Comparison of ENCODE assay signal across 17 cellular contexts in genomic region chr20:32600681-32601237, GRCh38.
"Had no signal": no experiment of that assay in that cellular context is flagged by ENCODE, and none has a peak within 500 bp of the region (broad histone marks: within the 10 kb centered on the region; RNA-seq: fewer than 3 reads in every experiment).

No MANE protein-coding gene starts in this region.

- H3K9me3 Mint-ChIP-seq: activated CD4-positive, alpha-beta T cell treated with anti-CD3 and anti-CD28 coated beads, Interleukin-2, amount 10 ng/mL, durations not matched to agents 7 days and 5 days; activated naive CD4-positive, alpha-beta T cell treated with anti-CD3 and anti-CD28 coated beads, Interleukin-2, amount 50 U/mL, for 24 hours; activated T-cell treated with anti-CD3 and anti-CD28 coated beads, Interleukin-2, amount 50 U/mL, for 4 hours; memory B cell; naive B cell; stimulated activated naive B cell treated with anti-CD40 and anti-IgM and Interleukin-4, amounts not matched to agents 10 μg/mL and 1 μg/mL and 100 μg/mL, for 72 hours; T-helper 1 cell treated with Interleukin-12 subunit alpha and Interleukin-12 subunit beta and Interleukin-4 antibody, amounts not matched to agents 30 μg/mL and 1 μg/mL, for 36 hours had no signal

- H3K9me3 ChIP-seq: gastroesophageal sphincter, heart left ventricle, mucosa of descending colon, ovary, thoracic aorta had no signal

- H3K27me3 Mint-ChIP-seq: activated CD4-positive, alpha-beta T cell treated with anti-CD3 and anti-CD28 coated beads, Interleukin-2, amount 10 ng/mL, durations not matched to agents 7 days and 5 days; activated naive CD4-positive, alpha-beta T cell treated with anti-CD3 and anti-CD28 coated beads, Interleukin-2, amount 50 U/mL, for 24 hours; memory B cell; stimulated activated naive B cell treated with anti-CD40 and anti-IgM and Interleukin-4, amounts not matched to agents 10 μg/mL and 1 μg/mL and 100 μg/mL, for 72 hours had no signal

- ATAC-seq: activated CD4-positive, CD25-positive, alpha-beta regulatory T cell treated with anti-CD3 and anti-CD28 coated beads, Interleukin-2, amount 50 U/mL, for 24 hours; activated T-cell treated with anti-CD3 and anti-CD28 coated beads, Interleukin-2, amount 50 U/mL, for 4 hours; gastroesophageal sphincter; heart left ventricle; left ventricle myocardium superior; mucosa of descending colon; stimulated activated naive B cell treated with anti-CD40 and anti-IgM and Interleukin-4, amounts not matched to agents 10 μg/mL and 1 μg/mL and 100 μg/mL, for 72 hours had no signal

- H3K27ac ChIP-seq: cardiac muscle cell, dorsolateral prefrontal cortex, gastroesophageal sphincter, heart left ventricle, ovary, thoracic aorta had no signal

- H3K4me3 ChIP-seq: cardiac muscle cell, dorsolateral prefrontal cortex, gastroesophageal sphincter, heart left ventricle, mucosa of descending colon, ovary, thoracic aorta had no signal

- H3K4me3 Mint-ChIP-seq: activated CD4-positive, alpha-beta T cell treated with anti-CD3 and anti-CD28 coated beads, Interleukin-2, amount 10 ng/mL, durations not matched to agents 7 days and 5 days; activated naive CD4-positive, alpha-beta T cell treated with anti-CD3 and anti-CD28 coated beads, Interleukin-2, amount 50 U/mL, for 24 hours; activated T-cell treated with anti-CD3 and anti-CD28 coated beads, Interleukin-2, amount 50 U/mL, for 4 hours; memory B cell; stimulated activated naive B cell treated with anti-CD40 and anti-IgM and Interleukin-4, amounts not matched to agents 10 μg/mL and 1 μg/mL and 100 μg/mL, for 72 hours; T-helper 1 cell treated with Interleukin-12 subunit alpha and Interleukin-12 subunit beta and Interleukin-4 antibody, amounts not matched to agents 30 μg/mL and 1 μg/mL, for 36 hours had no signal

- H3K36me3 ChIP-seq: cardiac muscle cell, gastroesophageal sphincter, heart left ventricle, ovary, thoracic aorta had no signal

- H3K4me1 ChIP-seq: gastroesophageal sphincter had no signal

- H3K36me3 Mint-ChIP-seq: activated naive CD4-positive, alpha-beta T cell treated with anti-CD3 and anti-CD28 coated beads, Interleukin-2, amount 50 U/mL, for 24 hours; memory B cell; naive B cell; stimulated activated naive B cell treated with anti-CD40 and anti-IgM and Interleukin-4, amounts not matched to agents 10 μg/mL and 1 μg/mL and 100 μg/mL, for 72 hours had no signal

- H3K27me3 ChIP-seq: cardiac muscle cell, dorsolateral prefrontal cortex, heart left ventricle, ovary had no signal

- DNase-seq: activated CD4-positive, alpha-beta T cell treated with anti-CD3 and anti-CD28 coated beads, Interleukin-2, amount 10 ng/mL, durations not matched to agents 7 days and 5 days; activated CD8-positive, alpha-beta memory T cell treated with anti-CD3 and anti-CD28 coated beads, Interleukin-2, amount 50 U/mL, for 4 hours; activated T-cell treated with anti-CD3 and anti-CD28 coated beads, Interleukin-2, amount 50 U/mL, for 4 hours; dorsolateral prefrontal cortex; heart left ventricle; left ventricle myocardium superior; mucosa of descending colon; naive B cell; ovary; stimulated activated naive B cell treated with anti-CD40 and anti-IgM and Interleukin-4, amounts not matched to agents 10 μg/mL and 1 μg/mL and 100 μg/mL, for 72 hours had no signal

- H3K4me1 Mint-ChIP-seq: activated CD4-positive, alpha-beta T cell treated with anti-CD3 and anti-CD28 coated beads, Interleukin-2, amount 10 ng/mL, durations not matched to agents 7 days and 5 days; activated naive CD4-positive, alpha-beta T cell treated with anti-CD3 and anti-CD28 coated beads, Interleukin-2, amount 50 U/mL, for 24 hours had no signal

- H3K27ac Mint-ChIP-seq: activated CD4-positive, alpha-beta T cell treated with anti-CD3 and anti-CD28 coated beads, Interleukin-2, amount 10 ng/mL, durations not matched to agents 7 days and 5 days; activated naive CD4-positive, alpha-beta T cell treated with anti-CD3 and anti-CD28 coated beads, Interleukin-2, amount 50 U/mL, for 24 hours; memory B cell; stimulated activated naive B cell treated with anti-CD40 and anti-IgM and Interleukin-4, amounts not matched to agents 10 μg/mL and 1 μg/mL and 100 μg/mL, for 72 hours; T-helper 1 cell treated with Interleukin-12 subunit alpha and Interleukin-12 subunit beta and Interleukin-4 antibody, amounts not matched to agents 30 μg/mL and 1 μg/mL, for 36 hours had no signal
